In genomic region chr3:108887137-108887536, GRCh38 we compare ENCODE assay signal across 28 cellular contexts.
"Had no signal": no experiment of that assay in that cellular context is flagged by ENCODE, and none has a peak within 500 bp of the region (broad histone marks: within the 10 kb centered on the region; RNA-seq: fewer than 3 reads in every experiment).

No MANE protein-coding gene starts in this region.

- ATAC-seq: foreskin keratinocyte; gastroesophageal sphincter; heart left ventricle; left colon; left ventricle myocardium superior; lower lobe of right lung; natural killer cell; psoas muscle; right cardiac atrium; stimulated activated effector memory CD8-positive, alpha-beta T cell treated with anti-CD3 and anti-CD28 coated beads, Interleukin-12 subunit alpha, Interleukin-12 subunit beta, amount 100 ng/mL, for 72 hours had no signal

- H3K9me3 ChIP-seq: esophagus muscularis mucosa, gastroesophageal sphincter, heart left ventricle, lower lobe of right lung, ovary, psoas muscle, sigmoid colon, stomach, thyroid gland had no signal

- H3K27me3 ChIP-seq: esophagus muscularis mucosa, foreskin keratinocyte, gastroesophageal sphincter, heart left ventricle, ovary, sigmoid colon, stomach, thyroid gland had no signal

- H3K36me3 ChIP-seq: esophagus muscularis mucosa, gastroesophageal sphincter, heart left ventricle, lower lobe of right lung, ovary, sigmoid colon, stomach, thyroid gland had no signal

- H3K27ac ChIP-seq: coronary artery, esophagus muscularis mucosa, foreskin keratinocyte, gastroesophageal sphincter, heart left ventricle, lower lobe of right lung, ovary, psoas muscle, sigmoid colon, stomach, thyroid gland had no signal

- DNase-seq: dermis blood vessel endothelial cell; effector memory CD4-positive, alpha-beta T cell; foreskin keratinocyte; heart left ventricle; hypothalamus; immature natural killer cell; islet precursor cell; kidney glomerular epithelial cell; left colon; left ventricle myocardium superior; lower lobe of right lung; natural killer cell; occipital lobe; ovary; posterior cingulate gyrus; psoas muscle; right cardiac atrium; sigmoid colon; stimulated activated CD4-positive, alpha-beta T cell treated with anti-CD3 and anti-CD28 coated beads, Interleukin-2, amount 100 ng/mL, for 24 hours; stimulated activated CD4-positive, alpha-beta T cell treated with anti-CD3 and anti-CD28 coated beads, Interleukin-4, amount 100 ng/mL, for 24 hours; stimulated activated naive CD4-positive, alpha-beta T cell treated with Interleukin-2 at 50 U/mL for 16 hours; stomach; thyroid gland; trophoblast cell had no signal

- H3K4me3 ChIP-seq: coronary artery, esophagus muscularis mucosa, gastroesophageal sphincter, heart left ventricle, lower lobe of right lung, ovary, psoas muscle, sigmoid colon, stomach, thyroid gland had no signal

- H3K4me1 ChIP-seq: esophagus muscularis mucosa, foreskin keratinocyte, gastroesophageal sphincter, heart left ventricle, lower lobe of right lung, psoas muscle, sigmoid colon, stomach, thyroid gland had no signal
